8 cellular contexts compared by ENCODE assay signal in the genomic region with DNA sequence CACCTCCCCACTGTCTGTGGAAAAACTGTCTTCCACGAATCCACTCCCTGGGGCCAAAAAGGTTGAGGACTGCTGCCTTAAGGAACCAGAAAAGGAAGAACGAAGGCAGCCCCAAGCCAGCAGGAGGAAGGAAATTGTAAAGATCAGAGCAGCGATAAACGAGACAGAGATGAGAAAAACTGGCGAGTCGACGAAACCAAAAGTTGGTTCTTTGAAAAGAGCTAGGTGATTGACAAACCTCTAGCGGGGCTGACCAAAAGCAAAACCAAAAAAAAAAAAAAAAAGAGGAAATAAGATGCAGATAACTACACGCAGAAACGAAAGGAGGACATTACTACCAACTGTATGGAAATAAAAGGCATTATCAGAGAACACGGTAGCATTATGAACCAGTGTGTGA.
A peak's percentile ranks its signal among the peaks of the same experiment; 100 is the strongest.
DNase-seq lines count a peak whose midpoint lies in the region; ATAC-seq and TF ChIP-seq lines count a peak whose summit lies in the region.

No MANE protein-coding gene starts in this region.

- H2BK12ac ChIP-seq in H9 (ENCODE audit: insufficient read length, low read depth, low read length) = no peak overlapping the region

- intact Hi-C loops in colonic mucosa (cut with DNase I) = no loop called here

- peaks cover 4 to 11% of the 10 kb centered on the region in 2 experiments; a peak in 2 of 4 replicates for H3K4me1 Mint-ChIP-seq in H9

- no peak overlapping the region for H3K4ac ChIP-seq in H9 (ENCODE audit: low read depth, low read length)

- H4K91ac ChIP-seq in H9 (ENCODE audit: insufficient read length, low read depth, low read length) = no peak overlapping the region

- DNase-seq in SKM-1 (lab: John Stamatoyannopoulos, UW; ENCODE audit: unreplicated experiment) (peak; percentile 80), colonic mucosa (no peak), 8988T (no peak), H9 (no peak), NCI-H82 (lab: John Stamatoyannopoulos, UW) (no peak)
- DNase-seq in stimulated activated CD4-positive, alpha-beta T cell treated with anti-CD3 and anti-CD28 coated beads, Interleukin-12 subunit alpha, Interleukin-12 subunit beta, amount 100 ng/mL, for 48 hours (ENCODE audit: low read depth in 2 of 3, low spot score in 1 of 3) = peak; percentile 36 to 46 (median 41)

- no peak overlapping the region for H2BK15ac ChIP-seq in H9 (ENCODE audit: low read depth, low read length)

- H3K27me3 Mint-ChIP-seq in H9 (ENCODE audit: low read depth) = peaks cover 2% of the 10 kb centered on the region; the same call in 1 of the 2 replicates

- H3K4me2 ChIP-seq in H9 (ENCODE audit: insufficient read depth, insufficient read length, low read length) = no peak overlapping the region

- H3T11ph ChIP-seq in H9 (ENCODE audit: low read length) = no peak overlapping the region

- no peaks in the 10 kb centered on the region for H3K4me1 ChIP-seq in colonic mucosa
- no peaks in the 10 kb centered on the region for H3K4me1 ChIP-seq in H9 (ENCODE audit: insufficient read depth, low read length)

- peak overlapping the region in 1 of 3 experiments; percentile 78; a peak in 2 of 7 replicates for H3K27ac Mint-ChIP-seq in H9

- no peaks in the 10 kb centered on the region for H4K20me1 ChIP-seq in H9 (ENCODE audit: control insufficient read depth, insufficient read depth, insufficient read length)

- H3K9me3 ChIP-seq in colonic mucosa (no peaks in the 10 kb centered on the region), H9 (ENCODE audit: control insufficient read depth, low read depth, low read length) (no peaks in the 10 kb centered on the region)

- H3K56ac ChIP-seq in H9 (ENCODE audit: insufficient read length, low read depth, low read length) = no peak overlapping the region

- TF ChIP-seq CTCF in colonic mucosa (IDR thresholded peaks at IDR 0.05) = no peak
- TF ChIP-seq CTCF in H9 (conservative IDR thresholded peaks at IDR 0.05) = no peak

- H2AFZ ChIP-seq in H9 (ENCODE audit: low read length) = no peak overlapping the region

- H3K79me2 ChIP-seq in H9 (ENCODE audit: insufficient read depth, low read length) = no peaks in the 10 kb centered on the region

- H3K9ac ChIP-seq in colonic mucosa (ENCODE audit: low read depth in 2 of 2, low read length in 2 of 2) (no peak overlapping the region), H9 (ENCODE audit: extremely low read depth, insufficient read length, low read length) (no peak overlapping the region)

- H3K36me3 Mint-ChIP-seq in H9 (ENCODE audit: insufficient read depth in 1 of 3, low read depth in 3 of 3) = peaks cover 0 to 4% (median 0%) of the 10 kb centered on the region in 3 experiments; a peak in 2 of 7 replicates

- no peaks in the 10 kb centered on the region for H3K23me2 ChIP-seq in H9 (ENCODE audit: insufficient read length, low read depth, low read length, poor library complexity, severe bottlenecking)

- H3K4me3 ChIP-seq in colonic mucosa = no peak overlapping the region

- no peak overlapping the region for H4K8ac ChIP-seq in H9 (replicated peaks; ENCODE audit: insufficient read length, low read depth, low read length)

- H3K9me3 Mint-ChIP-seq in H9 = peaks cover 3 to 7% of the 10 kb centered on the region in 2 experiments; a peak in 3 of 5 replicates

- H3K79me1 ChIP-seq in H9 (ENCODE audit: insufficient read depth, low read depth, low read length, poor library complexity, severe bottlenecking) = no peaks in the 10 kb centered on the region

- ATAC-seq in GM18502 (IDR thresholded peaks at IDR 0.05; ENCODE audit: poor library complexity, unreplicated experiment) (peak; percentile 60), HG02970 (IDR thresholded peaks at IDR 0.05; ENCODE audit: low FRiP score, unreplicated experiment) (peak; percentile 58)

- no peak overlapping the region for H3K23ac ChIP-seq in H9 (ENCODE audit: insufficient read length, low read depth, low read length)

- H4K5ac ChIP-seq in H9 (ENCODE audit: insufficient read length, low read depth, low read length) = no peak overlapping the region

- no peaks in the 10 kb centered on the region for H3K27me3 ChIP-seq in colonic mucosa
- H3K27me3 ChIP-seq in H9 (ENCODE audit: insufficient read depth, low read length) = no peaks in the 10 kb centered on the region

- H3K18ac ChIP-seq in H9 (ENCODE audit: insufficient read length, low read depth, low read length) = no peak overlapping the region

- WGBS in H9 (ENCODE audit: extremely low coverage, insufficient read length, low lambda C conversion rate) = no CpG with 5 or more reads among the region's 11 CpGs

- H3K14ac ChIP-seq in H9 (ENCODE audit: insufficient read depth, low read length) = no peak overlapping the region

- H2BK5ac ChIP-seq in H9 (ENCODE audit: insufficient read length, low read length) = no peak overlapping the region

- no peak overlapping the region for H2AK5ac ChIP-seq in H9 (ENCODE audit: insufficient read length, low read length)

- H3K27ac ChIP-seq in colonic mucosa (peak overlapping the region; percentile 40), H9 (ENCODE audit: insufficient read length, low read depth, low read length) (no peak overlapping the region)

- no peaks in the 10 kb centered on the region for H3K36me3 ChIP-seq in colonic mucosa

- no peak overlapping the region for H2BK120ac ChIP-seq in H9 (ENCODE audit: low read depth, low read length, poor library complexity, severe bottlenecking)

- H2BK20ac ChIP-seq in H9 (ENCODE audit: low read depth, low read length, poor library complexity, severe bottlenecking) = no peak overlapping the region

- H3K4me3 Mint-ChIP-seq in H9 = no peak overlapping the region

Comparison
In these comparisons a context has a peak if more than half of its experiments do, and no peak if none do; other contexts are left out.
1. DNase-seq: peak in SKM-1 (single experiment) and stimulated activated CD4-positive, alpha-beta T cell treated with anti-CD3 and anti-CD28 coated beads, Interleukin-12 subunit alpha, Interleukin-12 subunit beta, amount 100 ng/mL, for 48 hours (3 of 3); none in colonic mucosa (single experiment), 8988T (single experiment), H9 (single experiment) and NCI-H82 (single experiment).